Comparison of ENCODE assay signal across 19 cellular contexts in the genomic region with DNA sequence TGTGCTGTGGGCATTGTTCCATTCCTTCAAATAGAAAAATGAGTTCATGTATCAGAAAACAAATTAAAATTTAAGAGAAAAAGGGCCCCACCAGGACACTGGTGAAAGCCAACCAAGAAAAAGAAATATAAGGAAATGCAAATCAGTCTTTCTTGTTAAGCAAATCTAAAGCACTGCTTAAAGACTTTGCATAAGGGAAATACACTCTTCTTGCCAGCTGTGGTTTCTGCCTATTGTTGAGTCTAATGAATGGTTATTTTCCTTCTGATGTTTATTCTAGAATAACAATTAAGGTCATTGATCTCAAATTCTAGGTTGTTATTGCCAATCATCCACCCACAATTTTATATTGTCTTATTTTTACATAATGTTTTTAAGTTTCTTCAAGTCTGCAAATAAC.
"Had no signal": no experiment of that assay in that cellular context is flagged by ENCODE, and none has a peak within 500 bp of the region (broad histone marks: within the 10 kb centered on the region; RNA-seq: fewer than 3 reads in every experiment).

No MANE protein-coding gene starts in this region.

- H3K36me3 ChIP-seq: brain microvascular endothelial cell, cardiac muscle cell had no signal

- H3K27me3 ChIP-seq: brain microvascular endothelial cell, cardiac muscle cell had no signal

- H3K4me3 Mint-ChIP-seq: activated B cell treated with CpG ODN at 0.5 μM for 24 hours; activated CD4-positive, alpha-beta memory T cell treated with anti-CD3 and anti-CD28 coated beads for 36 hours; activated CD4-positive, alpha-beta T cell treated with anti-CD3 and anti-CD28 coated beads, Interleukin-2, amount 10 ng/mL, durations not matched to agents 7 days and 5 days; activated naive CD4-positive, alpha-beta T cell treated with anti-CD3 and anti-CD28 coated beads for 36 hours; activated naive CD8-positive, alpha-beta T cell; activated T-cell treated with anti-CD3 and anti-CD28 coated beads, Interleukin-2, amount 50 U/mL, for 4 hours; T-helper 1 cell treated with Interleukin-12 subunit alpha and Interleukin-12 subunit beta and Interleukin-4 antibody, amounts not matched to agents 30 μg/mL and 1 μg/mL, for 36 hours had no signal

- H3K36me3 Mint-ChIP-seq: activated naive CD8-positive, alpha-beta T cell had no signal

- ATAC-seq: activated T-cell treated with anti-CD3 and anti-CD28 coated beads, Interleukin-2, amount 50 U/mL, for 4 hours; PC-3 had no signal

- H3K4me1 Mint-ChIP-seq: activated B cell treated with CpG ODN at 0.5 μM for 24 hours; activated CD4-positive, alpha-beta T cell treated with anti-CD3 and anti-CD28 coated beads, Interleukin-2, amount 10 ng/mL, durations not matched to agents 7 days and 5 days had no signal

- H3K27ac Mint-ChIP-seq: activated B cell treated with CpG ODN at 0.5 μM for 24 hours; activated CD4-positive, alpha-beta memory T cell treated with anti-CD3 and anti-CD28 coated beads for 36 hours; activated CD4-positive, alpha-beta T cell treated with anti-CD3 and anti-CD28 coated beads, Interleukin-2, amount 10 ng/mL, durations not matched to agents 7 days and 5 days; activated naive CD4-positive, alpha-beta T cell treated with anti-CD3 and anti-CD28 coated beads for 36 hours; activated naive CD8-positive, alpha-beta T cell; T-helper 1 cell treated with Interleukin-12 subunit alpha and Interleukin-12 subunit beta and Interleukin-4 antibody, amounts not matched to agents 30 μg/mL and 1 μg/mL, for 36 hours had no signal

- DNase-seq: activated B cell treated with CpG ODN at 0.5 μM for 24 hours; activated CD4-positive, alpha-beta memory T cell treated with anti-CD3 and anti-CD28 coated beads for 36 hours; activated CD4-positive, alpha-beta T cell treated with anti-CD3 and anti-CD28 coated beads, Interleukin-2, amount 10 ng/mL, durations not matched to agents 7 days and 5 days; activated CD8-positive, alpha-beta memory T cell treated with anti-CD3 and anti-CD28 coated beads for 24 hours; activated effector memory CD4-positive, alpha-beta T cell treated with anti-CD3 and anti-CD28 coated beads, Interleukin-2, amount 50 U/mL, for 16 hours; activated naive CD4-positive, alpha-beta T cell treated with anti-CD3 and anti-CD28 coated beads for 36 hours; activated T-cell treated with anti-CD3 and anti-CD28 coated beads, Interleukin-2, amount 50 U/mL, for 4 hours; brain microvascular endothelial cell; NCI-H1092; NCI-H1930; NCI-H2171; NCI-H2227 treated with DMSO at 0.1 percent for 48 hours; NCI-H446 treated with DMSO at 0.1 percent for 48 hours; NCI-H524 treated with DMSO at 0.1 percent for 48 hours; PC-3; SHP77 treated with DMSO at 0.1 percent for 48 hours had no signal

- H3K27ac ChIP-seq: brain microvascular endothelial cell, cardiac muscle cell had no signal

- H3K4me3 ChIP-seq: cardiac muscle cell had no signal

- H3K27me3 Mint-ChIP-seq: activated B cell treated with CpG ODN at 0.5 μM for 24 hours; activated CD4-positive, alpha-beta memory T cell treated with anti-CD3 and anti-CD28 coated beads for 36 hours; activated CD4-positive, alpha-beta T cell treated with anti-CD3 and anti-CD28 coated beads, Interleukin-2, amount 10 ng/mL, durations not matched to agents 7 days and 5 days had no signal
